Comparison of ENCODE assay signal across 8 cellular contexts in the genomic region with DNA sequence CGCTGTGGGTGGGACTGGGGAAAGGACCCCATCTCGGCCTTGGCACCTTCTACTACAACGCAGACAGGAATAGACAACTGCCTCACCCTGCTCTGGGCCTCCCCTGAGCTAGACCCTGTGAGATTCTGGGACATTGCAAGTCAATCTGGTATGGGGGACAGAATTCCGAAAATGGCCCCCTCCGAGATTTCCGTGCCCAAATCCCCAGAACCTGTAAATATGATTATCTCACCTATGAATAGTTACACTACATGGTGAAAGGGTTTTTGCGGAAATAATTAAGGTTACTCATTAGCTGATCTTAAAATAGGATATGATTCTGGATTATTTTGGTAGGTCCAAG. TPM values are rescaled to one million over a fixed set of nuclear protein-coding genes. Genes with fewer than 3 reads are reported as not detected.
DNase-seq lines count a peak whose midpoint lies in the region; ATAC-seq and TF ChIP-seq lines count a peak whose summit lies in the region.

No MANE protein-coding gene starts in this region.

- H3K9me3 ChIP-seq in breast epithelium (no peaks in the 10 kb centered on the region), mesenchymal stem cell (ENCODE audit: control insufficient read depth, low read length) (no peaks in the 10 kb centered on the region), upper lobe of right lung (no peaks in the 10 kb centered on the region)

- no peak for TF ChIP-seq POLR2A in breast epithelium (IDR thresholded peaks at IDR 0.05)

- H2BK12ac ChIP-seq in mesenchymal stem cell (ENCODE audit: low read length in 2 of 2) = no peak overlapping the region

- peak overlapping the region; percentile 99 for H3K4me3 Mint-ChIP-seq in activated naive CD4-positive, alpha-beta T cell treated with anti-CD3 and anti-CD28 coated beads, Interleukin-2, amount 50 U/mL, for 24 hours

- TF ChIP-seq CTCF in breast epithelium (IDR thresholded peaks at IDR 0.05) (peak in 1 of 3 donors; percentile 6), upper lobe of right lung (IDR thresholded peaks at IDR 0.05) (no peak), GM10248 (IDR thresholded peaks at IDR 0.05; ENCODE audit: control extremely low read depth, extremely low read depth, low read depth, missing control alignments) (no peak)

- intact Hi-C loops in breast epithelium (cut with DNase I; ENCODE audit: low total_unique reads) (loop anchor here (1.0 kb wide), 1 partner anchor 41 kb away; no protein-coding TSS in a partner anchor), upper lobe of right lung (cut with DNase I) (no loop called here)

- H3K18ac ChIP-seq in mesenchymal stem cell (ENCODE audit: low read depth in 1 of 2, low read length in 2 of 2) = peak overlapping the region; percentile 82 to 98

- peaks cover 18% of the 10 kb centered on the region for H3K79me1 ChIP-seq in mesenchymal stem cell (replicated peaks; ENCODE audit: low read length, poor library complexity, severe bottlenecking)

- peak overlapping the region; percentile 85 for H2AK5ac ChIP-seq in mesenchymal stem cell (ENCODE audit: low read length, severe bottlenecking)

- peaks cover 6% of the 10 kb centered on the region for H3K36me3 Mint-ChIP-seq in activated naive CD4-positive, alpha-beta T cell treated with anti-CD3 and anti-CD28 coated beads, Interleukin-2, amount 50 U/mL, for 24 hours

- H3K23ac ChIP-seq in mesenchymal stem cell (ENCODE audit: low read length in 2 of 2) = no peak overlapping the region

- no peaks in the 10 kb centered on the region for H3K9me3 Mint-ChIP-seq in activated naive CD4-positive, alpha-beta T cell treated with anti-CD3 and anti-CD28 coated beads, Interleukin-2, amount 50 U/mL, for 24 hours

- 3% methylated on average over 4 of the region's 7 CpGs for WGBS in mesenchymal stem cell

- H3K4me3 ChIP-seq in breast epithelium (peak overlapping the region; percentile 82 to 93 (median 84)), mesenchymal stem cell (ENCODE audit: insufficient read depth in 1 of 2, low read depth in 1 of 2, low read length in 2 of 2) (peak overlapping the region; percentile 78 to 95), upper lobe of right lung (peak overlapping the region; percentile 71)

- H3K27me3 ChIP-seq in breast epithelium (no peaks in the 10 kb centered on the region), mesenchymal stem cell (ENCODE audit: control insufficient read depth in 1 of 2, insufficient read depth in 1 of 2, low read length in 2 of 2) (no peaks in the 10 kb centered on the region), upper lobe of right lung (no peaks in the 10 kb centered on the region)

- ATAC-seq in upper lobe of right lung = no peak

- POLR2A ChIA-PET in GM10248 (lab: Yijun Ruan, JAX) = interaction anchor here (0.6 to 2.1 kb wide), 5 partner anchors 20 to 60 kb away, joined by 3 to 8 read pairs (median 4); a partner anchor contains a TSS

- H3K9ac ChIP-seq in mesenchymal stem cell (ENCODE audit: low read length) = peak overlapping the region; percentile 98

- H3K27me3 Mint-ChIP-seq in activated naive CD4-positive, alpha-beta T cell treated with anti-CD3 and anti-CD28 coated beads, Interleukin-2, amount 50 U/mL, for 24 hours = no peaks in the 10 kb centered on the region

- H3K36me3 ChIP-seq in breast epithelium (no peaks in the 10 kb centered on the region), mesenchymal stem cell (ENCODE audit: control insufficient read depth in 1 of 2, insufficient read depth in 2 of 2, low read depth in 1 of 2, low read length in 2 of 2) (peaks cover 20 to 22% of the 10 kb centered on the region in 2 experiments), upper lobe of right lung (peaks cover 20% of the 10 kb centered on the region)

- H3K27ac Mint-ChIP-seq in activated naive CD4-positive, alpha-beta T cell treated with anti-CD3 and anti-CD28 coated beads, Interleukin-2, amount 50 U/mL, for 24 hours = peak overlapping the region; percentile 98

- H3K4me2 ChIP-seq in mesenchymal stem cell (ENCODE audit: low read length, poor library complexity, severe bottlenecking) = peak overlapping the region; percentile 92

- peaks cover 41% of the 10 kb centered on the region for H3K4me1 Mint-ChIP-seq in activated naive CD4-positive, alpha-beta T cell treated with anti-CD3 and anti-CD28 coated beads, Interleukin-2, amount 50 U/mL, for 24 hours

- peaks cover 9 to 16% of the 10 kb centered on the region in 2 donors for H3K4me1 ChIP-seq in breast epithelium
- peaks cover 22% of the 10 kb centered on the region for H3K4me1 ChIP-seq in mesenchymal stem cell (ENCODE audit: control insufficient read depth, insufficient read depth, low read depth, low read length)
- peaks cover 15% of the 10 kb centered on the region for H3K4me1 ChIP-seq in upper lobe of right lung

- peak overlapping the region; percentile 91 for H2AFZ ChIP-seq in mesenchymal stem cell (ENCODE audit: low read depth, low read length)

- CTCF ChIA-PET in GM10248 (lab: Yijun Ruan, JAX) = interaction anchor here (0.8 to 5.9 kb wide), 40 partner anchors 9 to 1084 kb away, joined by 3 to 60 read pairs (median 5); a partner anchor contains a TSS

- no peak for DNase-seq in activated naive CD4-positive, alpha-beta T cell treated with Interleukin-2 at 50 U/mL for 16 hours
- no peak for DNase-seq in breast epithelium (ENCODE audit: low spot score in 2 of 2)
- no peak for DNase-seq in mesenchymal stem cell
- no peak for DNase-seq in upper lobe of right lung
- DNase-seq in GM10248 (ENCODE audit: extremely low spot score) = no peak
- no peak for DNase-seq in NCI-H1092 treated with DMSO at 0.1 percent for 48 hours (lab: John Stamatoyannopoulos, UW)
- DNase-seq in effector CD4-positive, alpha-beta T cell = no peak

- H4K91ac ChIP-seq in mesenchymal stem cell (ENCODE audit: low read length) = peak overlapping the region; percentile 9

- H2BK120ac ChIP-seq in mesenchymal stem cell (ENCODE audit: low read depth, low read length) = no peak overlapping the region

- H3K27ac ChIP-seq in breast epithelium (peak overlapping the region; percentile 93 to 95), mesenchymal stem cell (ENCODE audit: low read length, poor library complexity, severe bottlenecking) (peak overlapping the region; percentile 84), upper lobe of right lung (peak overlapping the region; percentile 91)

- no peak overlapping the region for H2BK15ac ChIP-seq in mesenchymal stem cell (ENCODE audit: low read depth, poor library complexity, severe bottlenecking)

- no peak overlapping the region for H3K14ac ChIP-seq in mesenchymal stem cell (ENCODE audit: low read length in 2 of 2)

- H3K4ac ChIP-seq in mesenchymal stem cell (ENCODE audit: low read depth in 1 of 2, low read length in 2 of 2) = peak overlapping the region; percentile 19 to 76

- no peak overlapping the region for H2BK5ac ChIP-seq in mesenchymal stem cell (ENCODE audit: low read depth, low read length, poor library complexity, severe bottlenecking)

- peak overlapping the region; percentile 93 for H4K8ac ChIP-seq in mesenchymal stem cell (ENCODE audit: low read length)

RNA-seq across cellular contexts. Expression of a gene that starts 0.6 kb away (rescaled TPM):
- total RNA-seq in breast epithelium (1 to 10 TPM; 8.2 to 9.2 (median 8.6) TPM), upper lobe of right lung (14.1 TPM)
- 12.3 TPM for polyA plus RNA-seq in mesenchymal stem cell (2013, experiment 1 of 2)
- 12.7 TPM for polyA plus RNA-seq in mesenchymal stem cell (2013, experiment 2 of 2)

RNA-seq across cellular contexts. Expression of a gene that starts 8.4 kb away (rescaled TPM):
- 10 to 100 TPM in 2 of 3 donors, 1 to 10 TPM in 1; 4.7 to 18.0 (median 10.7) TPM for total RNA-seq in breast epithelium
- polyA plus RNA-seq in mesenchymal stem cell (2013, experiment 1 of 2) = 11.7 TPM
- polyA plus RNA-seq in mesenchymal stem cell (2013, experiment 2 of 2) = 12.9 TPM
- 4.7 TPM for total RNA-seq in upper lobe of right lung

RNA-seq across cellular contexts. Expression of a gene that starts 23.6 kb away (rescaled TPM):
- total RNA-seq in breast epithelium = 100 to 1,000 TPM; 110 to 190 (median 173) TPM
- polyA plus RNA-seq in mesenchymal stem cell (2013, experiment 1 of 2) = 229 TPM
- 226 TPM for polyA plus RNA-seq in mesenchymal stem cell (2013, experiment 2 of 2)
- 199 TPM for total RNA-seq in upper lobe of right lung

RNA-seq across cellular contexts. Expression of a gene that starts 34.7 kb away (rescaled TPM):
- total RNA-seq in breast epithelium (100 to 1,000 TPM in 1 of 3 donors, 10 to 100 TPM in 2; 74.6 to 157 (median 92.8) TPM), upper lobe of right lung (96.5 TPM)
- polyA plus RNA-seq in mesenchymal stem cell (2013, experiment 1 of 2) = 148 TPM
- 144 TPM for polyA plus RNA-seq in mesenchymal stem cell (2013, experiment 2 of 2)

RNA-seq across cellular contexts. Expression of a gene that starts 38.2 kb away (rescaled TPM):
- total RNA-seq in breast epithelium (10 to 100 TPM; 19.0 to 21.3 (median 19.3) TPM), upper lobe of right lung (53.8 TPM)
- 81.0 TPM for polyA plus RNA-seq in mesenchymal stem cell (2013, experiment 1 of 2)
- 78.3 TPM for polyA plus RNA-seq in mesenchymal stem cell (2013, experiment 2 of 2)
